8 cellular contexts compared by ENCODE assay signal in the genomic region with DNA sequence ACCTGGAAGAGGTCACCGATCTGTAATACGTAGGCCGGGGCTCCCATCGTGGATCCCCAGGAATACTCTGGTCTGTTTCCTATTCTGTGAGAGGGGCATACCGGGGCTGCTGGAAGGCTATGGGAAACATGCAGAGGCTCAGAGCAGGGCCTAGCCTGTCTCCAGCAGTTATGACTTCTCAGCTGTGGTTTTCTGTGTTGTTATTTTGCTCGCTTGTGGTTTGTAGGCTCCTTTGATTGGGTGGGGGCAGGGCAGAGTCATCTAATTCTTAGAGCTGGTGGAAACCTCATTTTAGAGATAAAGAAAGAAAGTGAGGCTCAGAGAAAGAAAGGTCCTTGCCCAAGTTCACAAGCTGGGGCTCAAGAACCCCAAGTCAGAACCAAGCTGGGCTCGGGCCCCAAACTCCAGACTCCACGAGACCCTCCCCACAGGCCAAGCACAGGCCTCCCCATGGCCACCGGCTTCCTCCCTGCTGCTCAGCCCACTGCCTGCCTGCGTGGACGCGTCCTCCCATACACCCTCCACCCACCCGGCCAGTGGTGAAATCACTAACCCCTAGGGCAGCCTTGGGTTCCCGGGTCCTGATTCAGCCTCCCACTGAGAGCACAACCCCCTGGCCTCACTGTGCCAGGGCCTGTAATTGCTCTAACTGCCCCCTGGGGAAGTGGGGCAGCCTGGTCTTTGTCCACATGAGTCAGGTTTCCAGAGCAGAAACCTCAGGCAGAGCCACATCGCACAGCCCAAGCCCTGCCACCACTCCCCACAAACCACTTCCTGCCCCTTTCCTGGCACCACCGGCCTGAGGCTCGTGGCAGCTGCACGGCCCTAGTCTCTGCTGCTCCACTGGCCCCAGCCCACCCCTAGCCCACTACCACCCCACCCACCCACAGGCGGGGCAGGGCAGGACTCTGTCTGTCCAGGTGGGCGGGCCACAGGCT.
DNase-seq lines count a peak whose midpoint lies in the region; ATAC-seq and TF ChIP-seq lines count a peak whose summit lies in the region.

No MANE protein-coding gene starts in this region.

- H3K4me1 ChIP-seq in right atrium auricular region (no peaks in the 10 kb centered on the region), hepatocyte (ENCODE audit: insufficient read depth) (peaks cover 40% of the 10 kb centered on the region)

- H4K20me1 ChIP-seq in hepatocyte (ENCODE audit: insufficient read depth, poor library complexity, severe bottlenecking) = no peaks in the 10 kb centered on the region

- H3K27me3 ChIP-seq in right atrium auricular region = no peaks in the 10 kb centered on the region
- H3K27me3 ChIP-seq in hepatocyte = no peaks in the 10 kb centered on the region

- H3K36me3 ChIP-seq in right atrium auricular region = no peaks in the 10 kb centered on the region
- no peaks in the 10 kb centered on the region for H3K36me3 ChIP-seq in hepatocyte (replicated peaks; ENCODE audit: insufficient read depth, low read depth)

- H3K9me3 ChIP-seq in right atrium auricular region (no peaks in the 10 kb centered on the region), hepatocyte (ENCODE audit: low read depth) (no peaks in the 10 kb centered on the region)

- TF ChIP-seq CTCF in right atrium auricular region (IDR thresholded peaks at IDR 0.05) (no peak), hepatocyte (IDR thresholded peaks at IDR 0.05; ENCODE audit: poor library complexity) (no peak)

- peak; percentile 72 for ATAC-seq in Right ventricle myocardium inferior
- ATAC-seq in HG03175 (IDR thresholded peaks at IDR 0.05; ENCODE audit: unreplicated experiment) = peak; percentile 65

- H3K4me2 ChIP-seq in hepatocyte = no peak overlapping the region

- H3K4me3 ChIP-seq in right atrium auricular region = no peak overlapping the region
- H3K4me3 ChIP-seq in hepatocyte = no peak overlapping the region

- no peak overlapping the region for H2AFZ ChIP-seq in hepatocyte

- no peak overlapping the region for H3K27ac ChIP-seq in right atrium auricular region
- peak overlapping the region; percentile 90 for H3K27ac ChIP-seq in hepatocyte

- intact Hi-C loops in Right ventricle myocardium inferior (cut with DNase I) = no loop called here

- no peaks in the 10 kb centered on the region for H3K79me2 ChIP-seq in hepatocyte

- H3K9me2 ChIP-seq in hepatocyte (replicated peaks; ENCODE audit: insufficient read depth) = no peaks in the 10 kb centered on the region

- WGBS in hepatocyte (ENCODE audit: low lambda C conversion rate, missing lambda C conversion rate) = 74% methylated on average over 20 of the region's 20 CpGs

- peak; percentile 90 for DNase-seq in Right ventricle myocardium inferior (ENCODE audit: missing footprints)
- DNase-seq in right atrium auricular region (ENCODE audit: low spot score) = no peak
- peak; percentile 43 for DNase-seq in SK-N-DZ (ENCODE audit: low spot score)
- peak; percentile 85 for DNase-seq in activated naive CD4-positive, alpha-beta T cell treated with Interleukin-2 at 50 U/mL for 16 hours
- peak; percentile 66 for DNase-seq in hepatocyte (ENCODE audit: low spot score)
- DNase-seq in stimulated activated CD4-positive, alpha-beta T cell treated with anti-CD3 and anti-CD28 coated beads, TNF-alpha, amount 100 ng/mL, for 1 hour (ENCODE audit: low read depth in 3 of 3, low spot score in 1 of 3) = peak; percentile 46 to 56 (median 46)
- DNase-seq in NCI-H187 treated with DMSO at 0.1 percent for 48 hours (lab: John Stamatoyannopoulos, UW) = no peak

Comparison
In these comparisons a context has a peak if more than half of its experiments do, and no peak if none do; other contexts are left out.
1. DNase-seq: peak in Right ventricle myocardium inferior (single experiment), SK-N-DZ (single experiment), activated naive CD4-positive, alpha-beta T cell treated with Interleukin-2 at 50 U/mL for 16 hours (single experiment), hepatocyte (single experiment) and stimulated activated CD4-positive, alpha-beta T cell treated with anti-CD3 and anti-CD28 coated beads, TNF-alpha, amount 100 ng/mL, for 1 hour (3 of 3); none in right atrium auricular region (single experiment) and NCI-H187 treated with DMSO at 0.1 percent for 48 hours (single experiment).